In the genomic region with DNA sequence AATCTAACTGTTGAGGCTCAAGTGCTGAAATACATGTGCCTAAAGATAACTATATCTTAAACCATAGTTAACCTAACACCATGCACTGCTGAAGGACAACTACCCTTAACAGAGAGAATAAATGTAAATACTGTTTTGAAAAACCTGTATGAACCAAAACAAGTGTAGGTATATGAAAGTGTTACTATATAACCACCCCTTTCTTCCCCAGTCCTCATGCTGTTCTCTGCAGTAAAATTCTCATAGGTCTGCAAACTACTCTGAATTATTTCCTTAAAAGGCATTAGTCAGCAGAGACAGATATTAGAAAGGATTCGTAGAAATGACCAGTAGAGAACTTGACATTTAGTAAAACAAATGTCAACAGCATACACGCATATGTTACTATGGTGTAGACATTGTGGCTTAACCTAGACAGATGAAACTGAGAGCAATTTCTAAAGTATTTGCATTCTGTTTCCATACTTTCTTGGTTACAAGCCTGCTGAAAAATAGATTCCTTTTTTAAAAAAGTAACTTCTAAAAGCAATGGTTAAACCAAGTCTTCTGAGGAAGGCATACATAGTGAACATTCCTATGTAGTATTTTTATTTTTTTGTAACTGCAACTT, we compare ENCODE assay signal across 15 cellular contexts. TPM values are rescaled to one million over a fixed set of nuclear protein-coding genes. Genes with fewer than 3 reads are reported as not detected.
A peak's percentile ranks its signal among the peaks of the same experiment; 100 is the strongest.
DNase-seq lines count a peak whose midpoint lies in the region; ATAC-seq and TF ChIP-seq lines count a peak whose summit lies in the region.
"Had no signal": no experiment of that assay in that cellular context is flagged by ENCODE, and none has a peak within 500 bp of the region (broad histone marks: within the 10 kb centered on the region; RNA-seq: fewer than 3 reads in every experiment).

No MANE protein-coding gene starts in this region.

- peak overlapping the region in 3 of 4 donors; percentile 25 to 75 (median 55) for H3K27ac ChIP-seq in esophagus muscularis mucosa (replicated peaks in 1 of 4)

- H3K9me3 Mint-ChIP-seq in activated T-cell treated with anti-CD3 and anti-CD28 coated beads, Interleukin-2, amount 50 U/mL, for 24 hours, result no peaks in the 10 kb centered on the region
- H3K9me3 Mint-ChIP-seq: CD4-positive, alpha-beta memory T cell had no signal

- peaks cover 0 to 20% (median 4%) of the 10 kb centered on the region in 4 donors for H3K36me3 ChIP-seq in esophagus muscularis mucosa
- no peaks in the 10 kb centered on the region for H3K36me3 ChIP-seq in mucosa of descending colon (ENCODE audit: low read depth)

- WGBS in esophagus muscularis mucosa, result 44% methylated on average over 2 of the region's 2 CpGs

- ATAC-seq in GM18868 (IDR thresholded peaks at IDR 0.05; ENCODE audit: unreplicated experiment), result peak; percentile 74
- ATAC-seq in GM21723 (IDR thresholded peaks at IDR 0.05; ENCODE audit: unreplicated experiment), result peak; percentile 88
- peak; percentile 83 for ATAC-seq in HG03159 (IDR thresholded peaks at IDR 0.05; ENCODE audit: unreplicated experiment)
- no peak for ATAC-seq in mucosa of descending colon
- ATAC-seq: K562 had no signal

- no peak overlapping the region for H3K27ac Mint-ChIP-seq in activated T-cell treated with anti-CD3 and anti-CD28 coated beads, Interleukin-2, amount 50 U/mL, for 24 hours
- H3K27ac Mint-ChIP-seq: CD4-positive, alpha-beta memory T cell had no signal

- no peak overlapping the region for H3K4me3 Mint-ChIP-seq in activated T-cell treated with anti-CD3 and anti-CD28 coated beads, Interleukin-2, amount 50 U/mL, for 24 hours
- H3K4me3 Mint-ChIP-seq: CD4-positive, alpha-beta memory T cell had no signal

- no peak for TF ChIP-seq POLR2A in esophagus muscularis mucosa (IDR thresholded peaks at IDR 0.05; ENCODE audit: low read depth)

- no peaks in the 10 kb centered on the region for H3K36me3 Mint-ChIP-seq in activated T-cell treated with anti-CD3 and anti-CD28 coated beads, Interleukin-2, amount 50 U/mL, for 24 hours (ENCODE audit: low read depth)
- H3K36me3 Mint-ChIP-seq: CD4-positive, alpha-beta memory T cell had no signal

- H3K4me1 Mint-ChIP-seq in activated T-cell treated with anti-CD3 and anti-CD28 coated beads, Interleukin-2, amount 50 U/mL, for 24 hours (ENCODE audit: low read depth), result no peaks in the 10 kb centered on the region
- H3K4me1 Mint-ChIP-seq: CD4-positive, alpha-beta memory T cell had no signal

- no peaks in the 10 kb centered on the region for H3K9me3 ChIP-seq in esophagus muscularis mucosa
- no peaks in the 10 kb centered on the region for H3K9me3 ChIP-seq in mucosa of descending colon

- no peaks in the 10 kb centered on the region for H3K27me3 ChIP-seq in esophagus muscularis mucosa

- intact Hi-C loops in esophagus muscularis mucosa (cut with DNase I) (no loop called here), mucosa of descending colon (cut with DNase I, micrococcal nuclease) (no loop called here)

- no peak for DNase-seq in esophagus muscularis mucosa (ENCODE audit: extremely low spot score)
- DNase-seq in NCI-H187 (lab: John Stamatoyannopoulos, UW), result no peak
- no peak for DNase-seq in mucosa of descending colon
- no peak for DNase-seq in activated T-cell treated with anti-CD3 and anti-CD28 coated beads, Interleukin-2, amount 50 U/mL, for 24 hours
- DNase-seq in NCI-H446 treated with DMSO at 0.1 percent for 48 hours (lab: John Stamatoyannopoulos, UW), result no peak
- DNase-seq: activated T-cell treated with anti-CD3 and anti-CD28 coated beads, Interleukin-2, amount 50 U/mL, for 48 hours; CD4-positive, alpha-beta memory T cell; hippocampal formation; NCI-H69; small intestine; stimulated activated naive CD4-positive, alpha-beta T cell treated with Interleukin-2 at 50 U/mL for 16 hours had no signal

- no peak overlapping the region for H3K4me3 ChIP-seq in esophagus muscularis mucosa
- H3K4me3 ChIP-seq in mucosa of descending colon, result no peak overlapping the region
- H3K4me3 ChIP-seq: K562 had no signal

- peaks cover 19% of the 10 kb centered on the region for H3K27me3 Mint-ChIP-seq in activated T-cell treated with anti-CD3 and anti-CD28 coated beads, Interleukin-2, amount 50 U/mL, for 24 hours

- TF ChIP-seq EP300 in esophagus muscularis mucosa (IDR thresholded peaks at IDR 0.05), result no peak

- H3K4me1 ChIP-seq in esophagus muscularis mucosa, result peaks cover 0 to 66% (median 54%) of the 10 kb centered on the region in 4 donors
- no peaks in the 10 kb centered on the region for H3K4me1 ChIP-seq in mucosa of descending colon (ENCODE audit: low read depth)

- TF ChIP-seq CTCF in esophagus muscularis mucosa (IDR thresholded peaks at IDR 0.05) (no peak), mucosa of descending colon (IDR thresholded peaks at IDR 0.05) (no peak)

RNA-seq across cellular contexts. Expression of gene CSRP2, which starts 13.9 kb away (rescaled TPM):
- total RNA-seq in esophagus muscularis mucosa, result 100 to 1,000 TPM in 1 of 4 donors, 10 to 100 TPM in 3; 46.1 to 129 (median 74.8) TPM
- total RNA-seq in mucosa of descending colon, result 10 to 100 TPM in 1 of 3 donors, 1 to 10 TPM in 2; 2.5 to 13.1 (median 6.5) TPM
- total RNA-seq: CD4-positive, alpha-beta memory T cell had no signal
